9 cellular contexts compared by ENCODE assay signal in genomic region chr3:42079701-42080323, GRCh38. TPM values are rescaled to one million over a fixed set of nuclear protein-coding genes. Genes with fewer than 3 reads are reported as not detected.
A peak's percentile ranks its signal among the peaks of the same experiment; 100 is the strongest.
DNase-seq lines count a peak whose midpoint lies in the region; ATAC-seq and TF ChIP-seq lines count a peak whose summit lies in the region.
"Had no signal": no experiment of that assay in that cellular context is flagged by ENCODE, and none has a peak within 500 bp of the region (broad histone marks: within the 10 kb centered on the region; RNA-seq: fewer than 3 reads in every experiment).

No MANE protein-coding gene starts in this region.

- H3K27me3 ChIP-seq in GM23338 (ENCODE audit: insufficient read depth) (no peaks in the 10 kb centered on the region), Peyer's patch (no peaks in the 10 kb centered on the region), gastroesophageal sphincter (no peaks in the 10 kb centered on the region), skeletal muscle satellite cell (ENCODE audit: control insufficient read depth, insufficient read depth, low read length) (no peaks in the 10 kb centered on the region)
- H3K27me3 ChIP-seq: MG63 had no signal

- peak overlapping the region; percentile 24; the same call in 1 of the 2 replicates for H3K27ac ChIP-seq in GM23338 (ENCODE audit: low read depth)
- H3K27ac ChIP-seq in Peyer's patch: peak overlapping the region; percentile 21 to 81 (median 64)
- peak overlapping the region; percentile 58 to 86 (median 82) for H3K27ac ChIP-seq in gastroesophageal sphincter

- H3K4me3 Mint-ChIP-seq in GM23338: no peak overlapping the region

- no peak overlapping the region; the same call in 1 of the 2 replicates for H3K27ac Mint-ChIP-seq in GM23338

- no peaks in the 10 kb centered on the region for H3K9me2 ChIP-seq in GM23338 (ENCODE audit: insufficient read depth)

- H3K4me2 ChIP-seq in GM23338 (no peak overlapping the region), skeletal muscle satellite cell (ENCODE audit: low read length) (no peak overlapping the region)

- no peak for TF ChIP-seq POLR2A in Peyer's patch (IDR thresholded peaks at IDR 0.05)
- no peak for TF ChIP-seq POLR2A in gastroesophageal sphincter (IDR thresholded peaks at IDR 0.05)

- DNase-seq in GM23338 (ENCODE audit: low spot score) (no peak), Peyer's patch (no peak), D341Med (ENCODE audit: low spot score) (no peak), NCI-H82 (lab: John Stamatoyannopoulos, UW) (no peak), MV-4-11 (lab: John Stamatoyannopoulos, UW) (no peak), COR-L47 (lab: John Stamatoyannopoulos, UW) (no peak)

- H3K9me3 Mint-ChIP-seq in GM23338: peaks cover 19% of the 10 kb centered on the region

- peaks cover 3% of the 10 kb centered on the region for H3K27me3 Mint-ChIP-seq in GM23338 (ENCODE audit: insufficient read depth, low read depth, poor library complexity)

- H3K79me2 ChIP-seq in GM23338 (replicated peaks; ENCODE audit: insufficient read depth): peaks cover 74% of the 10 kb centered on the region

- H3K36me3 ChIP-seq in GM23338 (ENCODE audit: insufficient read depth) (no peaks in the 10 kb centered on the region), Peyer's patch (no peaks in the 10 kb centered on the region), gastroesophageal sphincter (no peaks in the 10 kb centered on the region), skeletal muscle satellite cell (ENCODE audit: insufficient read depth, low read length) (no peaks in the 10 kb centered on the region)
- H3K36me3 ChIP-seq: MG63 had no signal

- peaks cover 18% of the 10 kb centered on the region for H3K36me3 Mint-ChIP-seq in GM23338 (ENCODE audit: low read depth)

- no peak for TF ChIP-seq EP300 in gastroesophageal sphincter (IDR thresholded peaks at IDR 0.05)

- no peak; the same call in 2 of the 3 replicates for ATAC-seq in GM23338
- no peak for ATAC-seq in gastroesophageal sphincter

- no peaks in the 10 kb centered on the region for H3F3A ChIP-seq in GM23338 (replicated peaks; ENCODE audit: low read depth)

- no peak overlapping the region for H3K4me3 ChIP-seq in GM23338
- no peak overlapping the region for H3K4me3 ChIP-seq in Peyer's patch
- no peak overlapping the region for H3K4me3 ChIP-seq in gastroesophageal sphincter
- H3K4me3 ChIP-seq in skeletal muscle satellite cell (ENCODE audit: low read length): no peak overlapping the region
- H3K4me3 ChIP-seq: MG63 had no signal

- H3K4me1 ChIP-seq in GM23338 (ENCODE audit: insufficient read depth) (peaks cover 10% of the 10 kb centered on the region), Peyer's patch (peaks cover 8 to 40% (median 16%) of the 10 kb centered on the region in 4 donors), gastroesophageal sphincter (peaks cover 17 to 80% (median 32%) of the 10 kb centered on the region in 3 donors), skeletal muscle satellite cell (ENCODE audit: control insufficient read depth, insufficient read depth, low read length) (peaks cover 25% of the 10 kb centered on the region)

- H3K9me3 ChIP-seq in Peyer's patch: no peaks in the 10 kb centered on the region
- H3K9me3 ChIP-seq in gastroesophageal sphincter: no peaks in the 10 kb centered on the region
- H3K9me3 ChIP-seq in skeletal muscle satellite cell (replicated peaks; ENCODE audit: low read length): no peaks in the 10 kb centered on the region
- H3K9me3 ChIP-seq: MG63 had no signal

- TF ChIP-seq CTCF in GM23338 (conservative IDR thresholded peaks at IDR 0.05; ENCODE audit: low read depth in 2 of 2): no peak
- TF ChIP-seq CTCF in Peyer's patch (IDR thresholded peaks at IDR 0.05): no peak
- no peak for TF ChIP-seq CTCF in gastroesophageal sphincter (IDR thresholded peaks at IDR 0.05)

- WGBS in gastroesophageal sphincter (ENCODE audit: low coverage in 1 of 2), 2 donors: 42 to 80% methylated on average over 7 to 12 of the region's 13 CpGs

- no peak overlapping the region for H2AFZ ChIP-seq in GM23338

- peak overlapping the region; percentile 31 for H3K9ac ChIP-seq in skeletal muscle satellite cell (ENCODE audit: low read depth, low read length)

- H4K20me1 ChIP-seq in GM23338 (replicated peaks; ENCODE audit: insufficient read depth): no peaks in the 10 kb centered on the region

- H3K4me1 Mint-ChIP-seq in GM23338: peaks cover 13% of the 10 kb centered on the region

TF ChIP-seq in GM23338, 12 proteins besides CTCF, POLR2A, EP300 and RAD21:
- no peak for TF ChIP-seq EZH2 (IDR thresholded peaks at IDR 0.05; ENCODE audit: low read depth, unreplicated experiment)
- TF ChIP-seq NANOG (IDR thresholded peaks at IDR 0.05; ENCODE audit: borderline replicate concordance): no peak
- no peak for TF ChIP-seq ZNF331 (CRISPR knock-in tag; IDR thresholded peaks at IDR 0.05; ENCODE audit: low read depth)
- no peak for TF ChIP-seq JUNB (IDR thresholded peaks at IDR 0.05; ENCODE audit: unreplicated experiment)
- TF ChIP-seq CREB1 (CRISPR knock-in tag; IDR thresholded peaks at IDR 0.05; ENCODE audit: low read depth): no peak

RNA-seq across cellular contexts. Expression of gene TRAK1, which starts 11.3 kb away (rescaled TPM):
- total RNA-seq in GM23338 (2014; rRNA removed; shearing (Covaris generic)): 47.4 and 50.1 TPM in 2 replicates
- 12.2 and 13.4 TPM in 2 replicates for polyA plus RNA-seq in GM23338 (2016; fragmentation: Nextera tagmentation; extraction: Ambion mirVana)
- total RNA-seq in Peyer's patch: 100 to 1,000 TPM in 3 of 4 donors, 10 to 100 TPM in 1; 96.2 to 283 (median 125) TPM
- 10 to 100 TPM; 37.4 to 89.5 (median 53.0) TPM for total RNA-seq in gastroesophageal sphincter
- total RNA-seq in skeletal muscle satellite cell (2012; rRNA removed): 21.0 and 32.5 TPM in 2 replicates

Comparison
In these comparisons a context has a peak if more than half of its experiments do, and no peak if none do; other contexts are left out.
1. H3K27ac ChIP-seq: peak in every context shown above with its lines; median percentile 82 in gastroesophageal sphincter; 64 in Peyer's patch; 24 in GM23338.